Comparison of ENCODE assay signal across 1 cellular context in genomic region chr22:29108137-29108536, GRCh38.
A peak's percentile ranks its signal among the peaks of the same experiment; 100 is the strongest.
TF ChIP-seq lines count a peak whose summit lies in the region.

No MANE protein-coding gene starts in this region.

TF ChIP-seq in K562, 482 proteins besides CTCF, POLR2A, EP300 and RAD21 (continued from another document):
- TF ChIP-seq ZNF609 (CRISPR knock-in tag; IDR thresholded peaks at IDR 0.05; ENCODE audit: borderline replicate concordance) (no peak), C11orf30 (IDR thresholded peaks at IDR 0.05; ENCODE audit: low read depth) (no peak), MITF (IDR thresholded peaks at IDR 0.05) (no peak), EWSR1 (IDR thresholded peaks at IDR 0.05; ENCODE audit: borderline replicate concordance, low read depth, partially characterized antibody) (no peak), ZBTB33 (CRISPR knock-in tag; IDR thresholded peaks at IDR 0.05) (0 out of 2 replicates have a peak, but pooled peaks have one; percentile 11), PURB (CRISPR knock-in tag; IDR thresholded peaks at IDR 0.05; ENCODE audit: low read depth) (no peak), MIER1 (IDR thresholded peaks at IDR 0.05; ENCODE audit: low read depth) (no peak), SAFB2 (IDR thresholded peaks at IDR 0.05; ENCODE audit: borderline replicate concordance, low read depth, low read length, severe bottlenecking) (no peak), GTF2A2 (tag; IDR thresholded peaks at IDR 0.05) (no peak), ZNF23 (CRISPR knock-in tag; IDR thresholded peaks at IDR 0.05) (no peak), ZKSCAN8 (CRISPR knock-in tag; IDR thresholded peaks at IDR 0.05) (no peak), TFE3 (CRISPR knock-in tag; IDR thresholded peaks at IDR 0.05) (no peak), SREBF1 (IDR thresholded peaks at IDR 0.05; ENCODE audit: borderline replicate concordance, low read depth, low read length) (no peak), ZHX1 (conservative IDR thresholded peaks at IDR 0.05; ENCODE audit: low read length) (no peak), PKNOX1 (IDR thresholded peaks at IDR 0.05) (no peak), FOSL1 (tag; conservative IDR thresholded peaks at IDR 0.05) (peak; percentile 63; the same call in 1 of the 2 replicates)
